In genomic region chr6:20211037-20211940, GRCh38 we compare ENCODE assay signal across 8 cellular contexts. TPM values are rescaled to one million over a fixed set of nuclear protein-coding genes. Genes with fewer than 3 reads are reported as not detected.
DNase-seq lines count a peak whose midpoint lies in the region; ATAC-seq lines count a peak whose summit lies in the region.

No MANE protein-coding gene starts in this region.

- no peaks in the 10 kb centered on the region for H3K36me3 Mint-ChIP-seq in activated T-cell treated with anti-CD3 and anti-CD28 coated beads, Interleukin-2, amount 50 U/mL, for 24 hours (ENCODE audit: low read depth)
- H3K36me3 Mint-ChIP-seq in activated T-helper 1 cell treated with anti-CD3 and anti-CD28 coated beads, Interleukin-12 subunit alpha, Interleukin-12 subunit beta, Interleukin-2, Interleukin-4 antibody, amounts not matched to agents 30 ng/mL and 10 ng/mL and 1 ng/mL, durations not matched to agents 14 hours and 24 hours and 36 hours (ENCODE audit: low read depth) = peaks cover 5% of the 10 kb centered on the region

- peak overlapping the region; percentile 86 for H3K4me3 Mint-ChIP-seq in activated T-cell treated with anti-CD3 and anti-CD28 coated beads, Interleukin-2, amount 50 U/mL, for 24 hours
- H3K4me3 Mint-ChIP-seq in activated T-helper 1 cell treated with anti-CD3 and anti-CD28 coated beads, Interleukin-12 subunit alpha, Interleukin-12 subunit beta, Interleukin-2, Interleukin-4 antibody, amounts not matched to agents 30 ng/mL and 10 ng/mL and 1 ng/mL, durations not matched to agents 14 hours and 24 hours and 36 hours = peak overlapping the region; percentile 87
- H3K4me3 Mint-ChIP-seq in stimulated activated naive CD8-positive, alpha-beta T cell treated with anti-CD3 and anti-CD28 coated beads, Interleukin-15, amount 100 ng/mL, for 72 hours = peak overlapping the region; percentile 85 to 90

- intact Hi-C loops in activated T-helper 1 cell treated with anti-CD3 and anti-CD28 coated beads, Interleukin-12 subunit alpha, Interleukin-12 subunit beta, Interleukin-2, Interleukin-4 antibody, amounts not matched to agents 30 ng/mL and 10 ng/mL and 1 ng/mL, durations not matched to agents 14 hours and 24 hours and 36 hours (cut with micrococcal nuclease) = loop anchor here (5.0 kb wide), 2 partner anchors 156 to 1949 kb away; partner anchors contain the start of gene DEK

- peaks cover 3% of the 10 kb centered on the region for H3K27me3 Mint-ChIP-seq in activated T-cell treated with anti-CD3 and anti-CD28 coated beads, Interleukin-2, amount 50 U/mL, for 24 hours
- H3K27me3 Mint-ChIP-seq in activated T-helper 1 cell treated with anti-CD3 and anti-CD28 coated beads, Interleukin-12 subunit alpha, Interleukin-12 subunit beta, Interleukin-2, Interleukin-4 antibody, amounts not matched to agents 30 ng/mL and 10 ng/mL and 1 ng/mL, durations not matched to agents 14 hours and 24 hours and 36 hours (ENCODE audit: insufficient read depth) = peaks cover 7% of the 10 kb centered on the region
- H3K27me3 Mint-ChIP-seq in stimulated activated naive CD8-positive, alpha-beta T cell treated with anti-CD3 and anti-CD28 coated beads, Interleukin-15, amount 100 ng/mL, for 72 hours = peaks cover 12% of the 10 kb centered on the region

- ATAC-seq in stimulated activated naive CD8-positive, alpha-beta T cell treated with anti-CD3 and anti-CD28 coated beads, Interleukin-15, amount 100 ng/mL, for 72 hours = no peak

- H3K27ac Mint-ChIP-seq in activated T-cell treated with anti-CD3 and anti-CD28 coated beads, Interleukin-2, amount 50 U/mL, for 24 hours = peak overlapping the region; percentile 88
- peak overlapping the region; percentile 89 for H3K27ac Mint-ChIP-seq in activated T-helper 1 cell treated with anti-CD3 and anti-CD28 coated beads, Interleukin-12 subunit alpha, Interleukin-12 subunit beta, Interleukin-2, Interleukin-4 antibody, amounts not matched to agents 30 ng/mL and 10 ng/mL and 1 ng/mL, durations not matched to agents 14 hours and 24 hours and 36 hours
- peak overlapping the region; percentile 90 to 95 for H3K27ac Mint-ChIP-seq in stimulated activated naive CD8-positive, alpha-beta T cell treated with anti-CD3 and anti-CD28 coated beads, Interleukin-15, amount 100 ng/mL, for 72 hours

- H3K4me1 Mint-ChIP-seq in activated T-cell treated with anti-CD3 and anti-CD28 coated beads, Interleukin-2, amount 50 U/mL, for 24 hours (ENCODE audit: low read depth) = peaks cover 55% of the 10 kb centered on the region
- peaks cover 61% of the 10 kb centered on the region for H3K4me1 Mint-ChIP-seq in activated T-helper 1 cell treated with anti-CD3 and anti-CD28 coated beads, Interleukin-12 subunit alpha, Interleukin-12 subunit beta, Interleukin-2, Interleukin-4 antibody, amounts not matched to agents 30 ng/mL and 10 ng/mL and 1 ng/mL, durations not matched to agents 14 hours and 24 hours and 36 hours (ENCODE audit: low read depth)
- peaks cover 40% of the 10 kb centered on the region for H3K4me1 Mint-ChIP-seq in stimulated activated naive CD8-positive, alpha-beta T cell treated with anti-CD3 and anti-CD28 coated beads, Interleukin-15, amount 100 ng/mL, for 72 hours

- no peaks in the 10 kb centered on the region for H3K9me3 Mint-ChIP-seq in activated T-cell treated with anti-CD3 and anti-CD28 coated beads, Interleukin-2, amount 50 U/mL, for 24 hours
- no peaks in the 10 kb centered on the region for H3K9me3 Mint-ChIP-seq in activated T-helper 1 cell treated with anti-CD3 and anti-CD28 coated beads, Interleukin-12 subunit alpha, Interleukin-12 subunit beta, Interleukin-2, Interleukin-4 antibody, amounts not matched to agents 30 ng/mL and 10 ng/mL and 1 ng/mL, durations not matched to agents 14 hours and 24 hours and 36 hours
- no peaks in the 10 kb centered on the region for H3K9me3 Mint-ChIP-seq in stimulated activated naive CD8-positive, alpha-beta T cell treated with anti-CD3 and anti-CD28 coated beads, Interleukin-15, amount 100 ng/mL, for 72 hours

- no peak for DNase-seq in activated T-cell treated with anti-CD3 and anti-CD28 coated beads, Interleukin-2, amount 50 U/mL, for 24 hours
- DNase-seq in activated T-cell treated with anti-CD3 and anti-CD28 coated beads for 4 hours (no peak), HS-27A (ENCODE audit: low read depth) (peak; percentile 4), iPS-NIHi7 (ENCODE audit: extremely low spot score) (peak; percentile 54), AG20443 (ENCODE audit: low spot score) (no peak)
- no peak for DNase-seq in activated T-helper 1 cell treated with anti-CD3 and anti-CD28 coated beads, Interleukin-12 subunit alpha, Interleukin-12 subunit beta, Interleukin-2, Interleukin-4 antibody, amounts not matched to agents 30 ng/mL and 10 ng/mL and 1 ng/mL, durations not matched to agents 14 hours and 24 hours and 36 hours (ENCODE audit: low spot score)
- no peak for DNase-seq in stimulated activated naive CD8-positive, alpha-beta T cell treated with anti-CD3 and anti-CD28 coated beads, Interleukin-15, amount 100 ng/mL, for 72 hours
- DNase-seq in stimulated activated CD4-positive, alpha-beta T cell treated with anti-CD3 and anti-CD28 coated beads, Interleukin-2, amount 100 ng/mL, for 48 hours = no peak

RNA-seq across cellular contexts. Expression of gene MBOAT1, which starts 1.0 kb away (rescaled TPM):
- total RNA-seq in activated T-helper 1 cell treated with anti-CD3 and anti-CD28 coated beads, Interleukin-12 subunit alpha, Interleukin-12 subunit beta, Interleukin-2, Interleukin-4 antibody, amounts not matched to agents 30 ng/mL and 10 ng/mL and 1 ng/mL, durations not matched to agents 14 hours and 24 hours and 36 hours = 12.2 and 13.5 TPM in 2 replicates

Comparison
In these comparisons a context has a peak if more than half of its experiments do, and no peak if none do; other contexts are left out.
1. DNase-seq: peak in HS-27A (single experiment) and iPS-NIHi7 (single experiment); none in activated T-cell treated with anti-CD3 and anti-CD28 coated beads, Interleukin-2, amount 50 U/mL, for 24 hours (single experiment), activated T-cell treated with anti-CD3 and anti-CD28 coated beads for 4 hours (single experiment), activated T-helper 1 cell treated with anti-CD3 and anti-CD28 coated beads, Interleukin-12 subunit alpha, Interleukin-12 subunit beta, Interleukin-2, Interleukin-4 antibody, amounts not matched to agents 30 ng/mL and 10 ng/mL and 1 ng/mL, durations not matched to agents 14 hours and 24 hours and 36 hours (single experiment), stimulated activated naive CD8-positive, alpha-beta T cell treated with anti-CD3 and anti-CD28 coated beads, Interleukin-15, amount 100 ng/mL, for 72 hours (0 of 2), stimulated activated CD4-positive, alpha-beta T cell treated with anti-CD3 and anti-CD28 coated beads, Interleukin-2, amount 100 ng/mL, for 48 hours (0 of 2) and AG20443 (single experiment).
2. Peak in every context shown above with its lines, with median percentiles within 50 percentile points of each other: H3K27ac Mint-ChIP-seq and H3K4me3 Mint-ChIP-seq.